8 cellular contexts compared by ENCODE assay signal in genomic region chr21:25934771-25935224, GRCh38.
DNase-seq lines count a peak whose midpoint lies in the region; ATAC-seq and TF ChIP-seq lines count a peak whose summit lies in the region.

No MANE protein-coding gene starts in this region.

- no peak overlapping the region for H3K27ac ChIP-seq in OCI-LY7 (ENCODE audit: low read depth, low read length, poor library complexity, severe bottlenecking)

- no peaks in the 10 kb centered on the region for H3K79me2 ChIP-seq in OCI-LY7 (ENCODE audit: insufficient read depth, low read depth, low read length)

- no peaks in the 10 kb centered on the region for H4K20me1 ChIP-seq in OCI-LY7 (ENCODE audit: insufficient read depth, low read length)

- H3K36me3 ChIP-seq in OCI-LY7 (ENCODE audit: insufficient read depth, low read length), result no peaks in the 10 kb centered on the region

- DNase-seq in GM20000 (ENCODE audit: low spot score) (peak; percentile 22), epithelial cell of proximal tubule (ENCODE audit: low read depth) (peak; percentile 93), osteocyte (ENCODE audit: extremely low spot score, unreplicated experiment) (no peak), OCI-LY7 (ENCODE audit: low spot score) (no peak)

- no TSS peak for BruUV-seq in OCI-LY7 (replicated peaks; lab: Mats Ljungman, UMichigan)

- H3K4me3 Mint-ChIP-seq in osteocyte (ENCODE audit: unreplicated experiment), result no peak overlapping the region

- H3K9me3 Mint-ChIP-seq in osteocyte (ENCODE audit: unreplicated experiment), result no peaks in the 10 kb centered on the region

- H3K4me1 Mint-ChIP-seq in osteocyte (ENCODE audit: unreplicated experiment), result peaks cover 12% of the 10 kb centered on the region

- TF ChIP-seq CTCF in GM20000 (IDR thresholded peaks at IDR 0.05; ENCODE audit: extremely low read depth, missing control alignments), result no peak
- TF ChIP-seq CTCF in epithelial cell of proximal tubule (conservative IDR thresholded peaks at IDR 0.05; ENCODE audit: low read depth, low read length), result no peak
- TF ChIP-seq CTCF in osteocyte (IDR thresholded peaks at IDR 0.05), result no peak
- no peak for TF ChIP-seq CTCF in OCI-LY7 (conservative IDR thresholded peaks at IDR 0.05; ENCODE audit: low read length)

- H3K4me3 ChIP-seq in epithelial cell of proximal tubule (ENCODE audit: low read depth, low read length) (no peak overlapping the region), OCI-LY7 (ENCODE audit: low read depth, low read length, poor library complexity, severe bottlenecking) (no peak overlapping the region)

- no peaks in the 10 kb centered on the region for H3K9me3 ChIP-seq in OCI-LY7 (ENCODE audit: low read length)

- POLR2A ChIA-PET in OCI-LY7 (lab: Charles Lee), result interaction anchor here (0.6 to 1.7 kb wide), 4 partner anchors 8 to 441 kb away, joined by 3 read pairs; no protein-coding TSS in a partner anchor

- H3K4me1 ChIP-seq in OCI-LY7 (ENCODE audit: insufficient read depth, low read length, poor library complexity, severe bottlenecking), result no peaks in the 10 kb centered on the region

- no peak overlapping the region; the same call in 1 of the 2 replicates for H2AFZ ChIP-seq in OCI-LY7 (ENCODE audit: low read length)

- peaks cover 15% of the 10 kb centered on the region for H3K36me3 Mint-ChIP-seq in osteocyte (ENCODE audit: unreplicated experiment)

- no peaks in the 10 kb centered on the region for H3K27me3 Mint-ChIP-seq in osteocyte (ENCODE audit: unreplicated experiment)

- peak overlapping the region; percentile 45 for H3K27ac Mint-ChIP-seq in osteocyte (ENCODE audit: unreplicated experiment)

- H3K9me2 ChIP-seq in OCI-LY7 (ENCODE audit: insufficient read depth, low read length), result no peaks in the 10 kb centered on the region

- ATAC-seq in GM19452 (IDR thresholded peaks at IDR 0.05; ENCODE audit: unreplicated experiment), result no peak
- ATAC-seq in HG03457 (IDR thresholded peaks at IDR 0.05; ENCODE audit: unreplicated experiment), result no peak
- ATAC-seq in HG02970 (IDR thresholded peaks at IDR 0.05; ENCODE audit: low FRiP score, unreplicated experiment), result no peak

- no peak overlapping the region for H3K4me2 ChIP-seq in OCI-LY7 (ENCODE audit: low read length)

- CTCF ChIA-PET in OCI-LY7 (lab: Charles Lee; ENCODE audit: unreplicated experiment), result no interaction called here

- intact Hi-C loops in OCI-LY7 (cut with micrococcal nuclease; ENCODE audit: unreplicated experiment), result no loop called here

TF ChIP-seq in PFSK-1, 5 proteins besides CTCF, POLR2A, EP300 and RAD21:
- TF ChIP-seq, protein P1, sequence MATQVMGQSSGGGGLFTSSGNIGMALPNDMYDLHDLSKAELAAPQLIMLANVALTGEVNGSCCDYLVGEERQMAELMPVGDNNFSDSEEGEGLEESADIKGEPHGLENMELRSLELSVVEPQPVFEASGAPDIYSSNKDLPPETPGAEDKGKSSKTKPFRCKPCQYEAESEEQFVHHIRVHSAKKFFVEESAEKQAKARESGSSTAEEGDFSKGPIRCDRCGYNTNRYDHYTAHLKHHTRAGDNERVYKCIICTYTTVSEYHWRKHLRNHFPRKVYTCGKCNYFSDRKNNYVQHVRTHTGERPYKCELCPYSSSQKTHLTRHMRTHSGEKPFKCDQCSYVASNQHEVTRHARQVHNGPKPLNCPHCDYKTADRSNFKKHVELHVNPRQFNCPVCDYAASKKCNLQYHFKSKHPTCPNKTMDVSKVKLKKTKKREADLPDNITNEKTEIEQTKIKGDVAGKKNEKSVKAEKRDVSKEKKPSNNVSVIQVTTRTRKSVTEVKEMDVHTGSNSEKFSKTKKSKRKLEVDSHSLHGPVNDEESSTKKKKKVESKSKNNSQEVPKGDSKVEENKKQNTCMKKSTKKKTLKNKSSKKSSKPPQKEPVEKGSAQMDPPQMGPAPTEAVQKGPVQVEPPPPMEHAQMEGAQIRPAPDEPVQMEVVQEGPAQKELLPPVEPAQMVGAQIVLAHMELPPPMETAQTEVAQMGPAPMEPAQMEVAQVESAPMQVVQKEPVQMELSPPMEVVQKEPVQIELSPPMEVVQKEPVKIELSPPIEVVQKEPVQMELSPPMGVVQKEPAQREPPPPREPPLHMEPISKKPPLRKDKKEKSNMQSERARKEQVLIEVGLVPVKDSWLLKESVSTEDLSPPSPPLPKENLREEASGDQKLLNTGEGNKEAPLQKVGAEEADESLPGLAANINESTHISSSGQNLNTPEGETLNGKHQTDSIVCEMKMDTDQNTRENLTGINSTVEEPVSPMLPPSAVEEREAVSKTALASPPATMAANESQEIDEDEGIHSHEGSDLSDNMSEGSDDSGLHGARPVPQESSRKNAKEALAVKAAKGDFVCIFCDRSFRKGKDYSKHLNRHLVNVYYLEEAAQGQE (IDR thresholded peaks at IDR 0.05; ENCODE audit: insufficient read depth in 1 of 2, low read depth in 2 of 2, low read length in 2 of 2), result no peak
- peak; percentile 24; the same call in 1 of the 2 replicates for TF ChIP-seq SIN3A (IDR thresholded peaks at IDR 0.05; ENCODE audit: borderline replicate concordance, insufficient read depth, low read length)
- TF ChIP-seq TAF1 (IDR thresholded peaks at IDR 0.05; ENCODE audit: borderline replicate concordance, insufficient read depth, low read length), result no peak
- TF ChIP-seq FOXP2 (optimal IDR thresholded peaks at IDR 0.05; ENCODE audit: borderline replicate concordance, extremely low read depth, extremely low read length, insufficient read depth), result peak; percentile 59
- no peak for TF ChIP-seq POLR2AphosphoS5 (IDR thresholded peaks at IDR 0.05; ENCODE audit: low read depth, low read length)

Comparison
In these comparisons a context has a peak if more than half of its experiments do, and no peak if none do; other contexts are left out.
1. DNase-seq: peak in GM20000 (single experiment) and epithelial cell of proximal tubule (single experiment); none in osteocyte (single experiment) and OCI-LY7 (single experiment).